2 cellular contexts compared by ENCODE assay signal in the genomic region with DNA sequence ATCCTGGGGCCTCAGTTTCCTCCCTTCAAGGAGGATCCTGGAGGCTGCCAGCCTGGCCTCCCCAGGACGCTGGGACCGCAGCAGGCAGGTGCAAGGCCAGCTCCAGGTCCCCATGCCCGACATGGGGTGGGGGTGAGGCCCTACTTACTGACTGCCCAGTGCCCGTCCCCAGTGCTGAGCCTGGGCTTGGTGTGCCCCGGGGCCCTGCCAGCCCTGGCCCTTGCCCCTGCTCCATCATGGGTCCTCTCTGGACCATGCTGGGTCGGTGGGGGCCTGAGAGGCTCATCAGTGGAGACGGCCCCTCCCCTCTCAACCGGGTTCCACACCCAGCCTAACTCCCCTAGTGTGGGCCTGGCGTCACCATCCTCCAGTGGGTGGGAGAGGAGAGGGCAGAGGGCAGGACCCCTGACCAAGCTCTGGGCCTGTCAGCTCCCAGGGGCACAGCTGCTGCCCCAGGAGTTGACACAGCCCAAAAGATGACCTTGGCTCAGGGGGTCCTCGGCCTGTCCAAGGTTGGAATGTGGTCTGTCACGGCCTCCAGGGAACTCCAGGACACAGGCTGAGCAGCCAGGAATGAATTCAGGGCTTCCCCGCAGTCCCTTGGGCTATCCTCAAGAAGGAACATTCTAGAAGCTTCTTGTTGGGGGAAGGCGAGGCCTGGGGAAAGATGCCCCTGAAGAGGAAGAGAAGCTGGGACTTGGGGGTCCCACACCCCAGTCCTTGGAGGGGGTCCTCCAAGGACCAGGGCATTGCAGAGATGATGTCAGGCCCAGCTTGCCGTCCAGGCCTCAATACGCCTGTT.
TF ChIP-seq lines count a peak whose summit lies in the region.

No MANE protein-coding gene starts in this region.

TF ChIP-seq in HEK293, 187 proteins besides CTCF, POLR2A, EP300 and RAD21:
- TF ChIP-seq, protein P1, sequence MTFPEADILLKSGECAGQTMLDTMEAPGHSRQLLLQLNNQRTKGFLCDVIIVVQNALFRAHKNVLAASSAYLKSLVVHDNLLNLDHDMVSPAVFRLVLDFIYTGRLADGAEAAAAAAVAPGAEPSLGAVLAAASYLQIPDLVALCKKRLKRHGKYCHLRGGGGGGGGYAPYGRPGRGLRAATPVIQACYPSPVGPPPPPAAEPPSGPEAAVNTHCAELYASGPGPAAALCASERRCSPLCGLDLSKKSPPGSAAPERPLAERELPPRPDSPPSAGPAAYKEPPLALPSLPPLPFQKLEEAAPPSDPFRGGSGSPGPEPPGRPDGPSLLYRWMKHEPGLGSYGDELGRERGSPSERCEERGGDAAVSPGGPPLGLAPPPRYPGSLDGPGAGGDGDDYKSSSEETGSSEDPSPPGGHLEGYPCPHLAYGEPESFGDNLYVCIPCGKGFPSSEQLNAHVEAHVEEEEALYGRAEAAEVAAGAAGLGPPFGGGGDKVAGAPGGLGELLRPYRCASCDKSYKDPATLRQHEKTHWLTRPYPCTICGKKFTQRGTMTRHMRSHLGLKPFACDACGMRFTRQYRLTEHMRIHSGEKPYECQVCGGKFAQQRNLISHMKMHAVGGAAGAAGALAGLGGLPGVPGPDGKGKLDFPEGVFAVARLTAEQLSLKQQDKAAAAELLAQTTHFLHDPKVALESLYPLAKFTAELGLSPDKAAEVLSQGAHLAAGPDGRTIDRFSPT (tag by site-specific recombination; IDR thresholded peaks at IDR 0.05), result 0 out of 2 replicates have a peak, but pooled peaks have one; percentile 16
- TF ChIP-seq, protein P2, sequence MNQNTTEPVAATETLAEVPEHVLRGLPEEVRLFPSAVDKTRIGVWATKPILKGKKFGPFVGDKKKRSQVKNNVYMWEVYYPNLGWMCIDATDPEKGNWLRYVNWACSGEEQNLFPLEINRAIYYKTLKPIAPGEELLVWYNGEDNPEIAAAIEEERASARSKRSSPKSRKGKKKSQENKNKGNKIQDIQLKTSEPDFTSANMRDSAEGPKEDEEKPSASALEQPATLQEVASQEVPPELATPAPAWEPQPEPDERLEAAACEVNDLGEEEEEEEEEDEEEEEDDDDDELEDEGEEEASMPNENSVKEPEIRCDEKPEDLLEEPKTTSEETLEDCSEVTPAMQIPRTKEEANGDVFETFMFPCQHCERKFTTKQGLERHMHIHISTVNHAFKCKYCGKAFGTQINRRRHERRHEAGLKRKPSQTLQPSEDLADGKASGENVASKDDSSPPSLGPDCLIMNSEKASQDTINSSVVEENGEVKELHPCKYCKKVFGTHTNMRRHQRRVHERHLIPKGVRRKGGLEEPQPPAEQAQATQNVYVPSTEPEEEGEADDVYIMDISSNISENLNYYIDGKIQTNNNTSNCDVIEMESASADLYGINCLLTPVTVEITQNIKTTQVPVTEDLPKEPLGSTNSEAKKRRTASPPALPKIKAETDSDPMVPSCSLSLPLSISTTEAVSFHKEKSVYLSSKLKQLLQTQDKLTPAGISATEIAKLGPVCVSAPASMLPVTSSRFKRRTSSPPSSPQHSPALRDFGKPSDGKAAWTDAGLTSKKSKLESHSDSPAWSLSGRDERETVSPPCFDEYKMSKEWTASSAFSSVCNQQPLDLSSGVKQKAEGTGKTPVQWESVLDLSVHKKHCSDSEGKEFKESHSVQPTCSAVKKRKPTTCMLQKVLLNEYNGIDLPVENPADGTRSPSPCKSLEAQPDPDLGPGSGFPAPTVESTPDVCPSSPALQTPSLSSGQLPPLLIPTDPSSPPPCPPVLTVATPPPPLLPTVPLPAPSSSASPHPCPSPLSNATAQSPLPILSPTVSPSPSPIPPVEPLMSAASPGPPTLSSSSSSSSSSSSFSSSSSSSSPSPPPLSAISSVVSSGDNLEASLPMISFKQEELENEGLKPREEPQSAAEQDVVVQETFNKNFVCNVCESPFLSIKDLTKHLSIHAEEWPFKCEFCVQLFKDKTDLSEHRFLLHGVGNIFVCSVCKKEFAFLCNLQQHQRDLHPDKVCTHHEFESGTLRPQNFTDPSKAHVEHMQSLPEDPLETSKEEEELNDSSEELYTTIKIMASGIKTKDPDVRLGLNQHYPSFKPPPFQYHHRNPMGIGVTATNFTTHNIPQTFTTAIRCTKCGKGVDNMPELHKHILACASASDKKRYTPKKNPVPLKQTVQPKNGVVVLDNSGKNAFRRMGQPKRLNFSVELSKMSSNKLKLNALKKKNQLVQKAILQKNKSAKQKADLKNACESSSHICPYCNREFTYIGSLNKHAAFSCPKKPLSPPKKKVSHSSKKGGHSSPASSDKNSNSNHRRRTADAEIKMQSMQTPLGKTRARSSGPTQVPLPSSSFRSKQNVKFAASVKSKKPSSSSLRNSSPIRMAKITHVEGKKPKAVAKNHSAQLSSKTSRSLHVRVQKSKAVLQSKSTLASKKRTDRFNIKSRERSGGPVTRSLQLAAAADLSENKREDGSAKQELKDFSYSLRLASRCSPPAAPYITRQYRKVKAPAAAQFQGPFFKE (tag by site-specific recombination; IDR thresholded peaks at IDR 0.05; ENCODE audit: borderline replicate concordance), result no peak
- TF ChIP-seq BCL11B (tag by site-specific recombination; IDR thresholded peaks at IDR 0.05; ENCODE audit: low read depth) (no peak), ZNF677 (tag by site-specific recombination; IDR thresholded peaks at IDR 0.05) (no peak), ZNF184 (tag by site-specific recombination; IDR thresholded peaks at IDR 0.05) (no peak)

TF ChIP-seq in GM23338, 12 proteins besides CTCF, POLR2A, EP300 and RAD21:
- no peak for TF ChIP-seq ZNF331 (CRISPR knock-in tag; IDR thresholded peaks at IDR 0.05; ENCODE audit: low read depth)
